In genomic region chr15:37218351-37218916, GRCh38 we compare ENCODE assay signal across 17 cellular contexts.
DNase-seq lines count a peak whose midpoint lies in the region; ATAC-seq, FAIRE-seq and TF ChIP-seq lines count a peak whose summit lies in the region.
"Had no signal": no experiment of that assay in that cellular context is flagged by ENCODE, and none has a peak within 500 bp of the region (broad histone marks: within the 10 kb centered on the region; RNA-seq: fewer than 3 reads in every experiment).

No MANE protein-coding gene starts in this region.

- H3K36me3 ChIP-seq in Loucy (ENCODE audit: insufficient read depth, low read length) (no peaks in the 10 kb centered on the region), right lobe of liver (no peaks in the 10 kb centered on the region), left lung (no peaks in the 10 kb centered on the region)
- H3K36me3 ChIP-seq: BLaER1 treated with 17β-estradiol and CSF1 and Interleukin-3, amounts not matched to agents 10 nM and 100 nM had no signal

- no peaks in the 10 kb centered on the region for H3K4me1 Mint-ChIP-seq in activated CD4-positive, alpha-beta T cell treated with anti-CD3 and anti-CD28 coated beads, Interleukin-2, amount 10 ng/mL, durations not matched to agents 24 days and 14 days
- H3K4me1 Mint-ChIP-seq: CD4-positive, CD25-positive, alpha-beta regulatory T cell; IgD-negative memory B cell had no signal

- no peaks in the 10 kb centered on the region for H3K9me3 ChIP-seq in Loucy (ENCODE audit: insufficient read depth, low read depth, low read length)
- no peaks in the 10 kb centered on the region for H3K9me3 ChIP-seq in right lobe of liver
- peaks cover 0 to 12% of the 10 kb centered on the region in 2 donors for H3K9me3 ChIP-seq in left lung
- H3K9me3 ChIP-seq: BLaER1 treated with 17β-estradiol and CSF1 and Interleukin-3, amounts not matched to agents 10 nM and 100 nM had no signal

- H4K20me1 ChIP-seq in Loucy (ENCODE audit: insufficient read depth, low read length, poor library complexity, severe bottlenecking): no peaks in the 10 kb centered on the region
- H4K20me1 ChIP-seq: BLaER1 treated with 17β-estradiol and CSF1 and Interleukin-3, amounts not matched to agents 10 nM and 100 nM had no signal

- no peak overlapping the region for H3K27ac Mint-ChIP-seq in activated CD4-positive, alpha-beta T cell treated with anti-CD3 and anti-CD28 coated beads, Interleukin-2, amount 10 ng/mL, durations not matched to agents 24 days and 14 days
- H3K27ac Mint-ChIP-seq: CD4-positive, CD25-positive, alpha-beta regulatory T cell; IgD-negative memory B cell had no signal

- no peaks in the 10 kb centered on the region for H3F3A ChIP-seq in Loucy (ENCODE audit: low read depth)

- no peaks in the 10 kb centered on the region for H3K36me3 Mint-ChIP-seq in activated CD4-positive, alpha-beta T cell treated with anti-CD3 and anti-CD28 coated beads, Interleukin-2, amount 10 ng/mL, durations not matched to agents 24 days and 14 days (ENCODE audit: low read depth)
- H3K36me3 Mint-ChIP-seq: CD4-positive, CD25-positive, alpha-beta regulatory T cell; IgD-negative memory B cell had no signal

- H3K9me3 Mint-ChIP-seq in activated CD4-positive, alpha-beta T cell treated with anti-CD3 and anti-CD28 coated beads, Interleukin-2, amount 10 ng/mL, durations not matched to agents 24 days and 14 days: no peaks in the 10 kb centered on the region

- intact Hi-C loops in right lobe of liver (cut with DNase I) (no loop called here), left lung (cut with DNase I) (no loop called here)
- intact Hi-C loops in activated CD4-positive, alpha-beta T cell treated with anti-CD3 and anti-CD28 coated beads, Interleukin-2, amount 10 ng/mL, durations not matched to agents 24 days and 14 days (cut with micrococcal nuclease): no loop called here

- no peak for TF ChIP-seq CTCF in Loucy (conservative IDR thresholded peaks at IDR 0.05; ENCODE audit: low read length)
- no peak for TF ChIP-seq CTCF in VCaP (conservative IDR thresholded peaks at IDR 0.05)
- no peak for TF ChIP-seq CTCF in right lobe of liver (IDR thresholded peaks at IDR 0.05)
- no peak for TF ChIP-seq CTCF in left lung (IDR thresholded peaks at IDR 0.05)

- H3K4me3 ChIP-seq in Loucy (ENCODE audit: low read length, poor library complexity, severe bottlenecking): no peak overlapping the region
- no peak overlapping the region for H3K4me3 ChIP-seq in right lobe of liver
- H3K4me3 ChIP-seq in left lung: no peak overlapping the region
- H3K4me3 ChIP-seq: BLaER1 treated with 17β-estradiol and CSF1 and Interleukin-3, amounts not matched to agents 10 nM and 100 nM had no signal

- H3K27me3 Mint-ChIP-seq in activated CD4-positive, alpha-beta T cell treated with anti-CD3 and anti-CD28 coated beads, Interleukin-2, amount 10 ng/mL, durations not matched to agents 24 days and 14 days: no peaks in the 10 kb centered on the region
- H3K27me3 Mint-ChIP-seq: CD4-positive, CD25-positive, alpha-beta regulatory T cell; IgD-negative memory B cell had no signal

- no peaks in the 10 kb centered on the region for H3K79me2 ChIP-seq in Loucy (ENCODE audit: insufficient read depth, low read length)

- H3K4me2 ChIP-seq in Loucy (ENCODE audit: low read depth, low read length, poor library complexity, severe bottlenecking): no peak overlapping the region
- H3K4me2 ChIP-seq: BLaER1 treated with 17β-estradiol and CSF1 and Interleukin-3, amounts not matched to agents 10 nM and 100 nM had no signal

- DNase-seq in GM12892 (ENCODE audit: insufficient read length): no peak
- DNase-seq in right lobe of liver: no peak
- no peak for DNase-seq in activated effector memory CD4-positive, alpha-beta T cell treated with Interleukin-2 at 50 U/mL for 16 hours
- DNase-seq in activated CD4-positive, alpha-beta T cell treated with anti-CD3 and anti-CD28 coated beads, Interleukin-2, amount 10 ng/mL, durations not matched to agents 24 days and 14 days: no peak
- no peak for DNase-seq in left lung
- DNase-seq: ACHN; Calu3; CD4-positive, CD25-positive, alpha-beta regulatory T cell; DMS 273 treated with DMSO at 0.1 percent for 48 hours had no signal

- H3K27ac ChIP-seq in VCaP: 0 out of 2 replicates have a peak overlapping the region, but pooled peaks have one; percentile 32
- H3K27ac ChIP-seq in right lobe of liver: peak overlapping the region; percentile 68 to 90 (median 71)
- H3K27ac ChIP-seq in left lung: no peak overlapping the region
- H3K27ac ChIP-seq: BLaER1 treated with 17β-estradiol and CSF1 and Interleukin-3, amounts not matched to agents 10 nM and 100 nM had no signal

- FAIRE-seq in GM12892 (lab: Jason Lieb, UNC): peak; percentile 53
- FAIRE-seq: GM12891, H54 had no signal

- H2AFZ ChIP-seq in Loucy (ENCODE audit: low read length): 0 out of 2 replicates have a peak overlapping the region, but pooled peaks have one; percentile 0

- no peaks in the 10 kb centered on the region for H3K9me2 ChIP-seq in Loucy (replicated peaks; ENCODE audit: low read depth, low read length)

- no peak overlapping the region for H3K4me3 Mint-ChIP-seq in activated CD4-positive, alpha-beta T cell treated with anti-CD3 and anti-CD28 coated beads, Interleukin-2, amount 10 ng/mL, durations not matched to agents 24 days and 14 days
- H3K4me3 Mint-ChIP-seq: CD4-positive, CD25-positive, alpha-beta regulatory T cell; IgD-negative memory B cell had no signal

- H3K27me3 ChIP-seq in Loucy (ENCODE audit: insufficient read depth, low read length, poor library complexity, severe bottlenecking): no peaks in the 10 kb centered on the region
- no peaks in the 10 kb centered on the region for H3K27me3 ChIP-seq in right lobe of liver
- H3K27me3 ChIP-seq in left lung: no peaks in the 10 kb centered on the region
- H3K27me3 ChIP-seq: BLaER1 treated with 17β-estradiol and CSF1 and Interleukin-3, amounts not matched to agents 10 nM and 100 nM had no signal

- no peaks in the 10 kb centered on the region for H3K4me1 ChIP-seq in Loucy (ENCODE audit: insufficient read depth, low read length, poor library complexity, severe bottlenecking)
- H3K4me1 ChIP-seq in right lobe of liver: peaks cover 0 to 37% (median 7%) of the 10 kb centered on the region in 4 donors
- no peaks in the 10 kb centered on the region for H3K4me1 ChIP-seq in left lung
- H3K4me1 ChIP-seq: BLaER1 treated with 17β-estradiol and CSF1 and Interleukin-3, amounts not matched to agents 10 nM and 100 nM had no signal

- 56% methylated on average over 4 of the region's 4 CpGs for WGBS in right lobe of liver (ENCODE audit: insufficient coverage, low coverage, low lambda C conversion rate, missing lambda C conversion rate)

- peak in 2 of 4 donors; percentile 2 to 11 for ATAC-seq in right lobe of liver
- ATAC-seq in HG02840 (IDR thresholded peaks at IDR 0.05; ENCODE audit: low FRiP score, unreplicated experiment): no peak
- no peak for ATAC-seq in left lung
- ATAC-seq: HCT116 had no signal

- H3K9ac ChIP-seq in Loucy (ENCODE audit: low read depth, low read length, poor library complexity, severe bottlenecking): no peak overlapping the region
- H3K9ac ChIP-seq: BLaER1 treated with 17β-estradiol and CSF1 and Interleukin-3, amounts not matched to agents 10 nM and 100 nM had no signal

- no peak for TF ChIP-seq POLR2A in GM12892 (IDR thresholded peaks at IDR 0.05; ENCODE audit: low read depth, low read length)
- TF ChIP-seq POLR2A in right lobe of liver (IDR thresholded peaks at IDR 0.05): no peak

Comparison
In these comparisons a context has a peak if more than half of its experiments do, and no peak if none do; other contexts are left out.
1. H3K27ac ChIP-seq: peak in VCaP (single experiment) and right lobe of liver (3 of 3); none in left lung (0 of 2).